ENCODE assay signal across 5 cellular contexts in genomic region chr7:15481127-15481526, GRCh38.
"Had no signal": no experiment of that assay in that cellular context is flagged by ENCODE, and none has a peak within 500 bp of the region (broad histone marks: within the 10 kb centered on the region; RNA-seq: fewer than 3 reads in every experiment).

No MANE protein-coding gene starts in this region.

- H3K4me2 ChIP-seq: GM23338 had no signal

- H2AFZ ChIP-seq: GM23338 had no signal

- H3K4me3 ChIP-seq: GM23338 had no signal

- DNase-seq: H9, HCEC 1CT had no signal

- H3K27ac ChIP-seq: HL-60 had no signal

- ATAC-seq: GM23338, HepG2 had no signal
